ENCODE assay signal across 15 cellular contexts in the genomic region with DNA sequence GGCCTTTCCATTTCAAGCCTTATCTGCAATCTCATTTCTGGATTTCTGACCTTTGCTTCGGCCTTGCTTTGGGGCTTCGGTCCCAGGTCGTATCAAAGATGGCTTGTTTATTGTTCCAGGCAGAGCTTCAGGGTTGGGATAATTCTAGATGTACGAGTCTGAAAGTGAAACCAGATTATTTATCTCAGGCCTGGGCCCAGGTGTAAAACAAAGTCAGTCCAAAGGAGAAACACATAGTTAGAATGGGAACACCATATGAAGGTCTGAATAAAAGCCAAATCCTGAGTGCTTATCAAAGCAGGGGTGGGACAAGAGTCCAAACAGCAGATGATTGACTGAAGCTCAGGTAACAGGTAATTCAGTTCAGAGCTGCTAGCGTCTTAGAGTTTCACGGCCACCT. TPM values are rescaled to one million over a fixed set of nuclear protein-coding genes. Genes with fewer than 3 reads are reported as not detected.
DNase-seq lines count a peak whose midpoint lies in the region; ATAC-seq and TF ChIP-seq lines count a peak whose summit lies in the region.
"Had no signal": no experiment of that assay in that cellular context is flagged by ENCODE, and none has a peak within 500 bp of the region (broad histone marks: within the 10 kb centered on the region; RNA-seq: fewer than 3 reads in every experiment).

No MANE protein-coding gene starts in this region.

- peaks cover 34% of the 10 kb centered on the region for H3K36me3 Mint-ChIP-seq in activated CD4-positive, alpha-beta T cell treated with anti-CD3 and anti-CD28 coated beads, Interleukin-2, amount 10 ng/mL, durations not matched to agents 24 days and 14 days (ENCODE audit: low read depth)
- peaks cover 27% of the 10 kb centered on the region for H3K36me3 Mint-ChIP-seq in activated CD4-positive, alpha-beta T cell treated with anti-CD3 and anti-CD28 coated beads for 36 hours (ENCODE audit: low read depth)
- H3K36me3 Mint-ChIP-seq in CD4-positive, CD25-positive, alpha-beta regulatory T cell: peaks cover 38% of the 10 kb centered on the region
- peaks cover 2% of the 10 kb centered on the region for H3K36me3 Mint-ChIP-seq in T-helper 17 cell (ENCODE audit: low read depth)

- H3K4me1 Mint-ChIP-seq in activated CD4-positive, alpha-beta T cell treated with anti-CD3 and anti-CD28 coated beads, Interleukin-2, amount 10 ng/mL, durations not matched to agents 24 days and 14 days: peaks cover 34% of the 10 kb centered on the region
- H3K4me1 Mint-ChIP-seq in activated CD4-positive, alpha-beta T cell treated with anti-CD3 and anti-CD28 coated beads for 36 hours: peaks cover 22% of the 10 kb centered on the region
- H3K4me1 Mint-ChIP-seq in CD4-positive, CD25-positive, alpha-beta regulatory T cell: peaks cover 11 to 27% (median 21%) of the 10 kb centered on the region in 4 donors
- H3K4me1 Mint-ChIP-seq in T-helper 17 cell: peaks cover 17% of the 10 kb centered on the region

- no peaks in the 10 kb centered on the region for H3K27me3 Mint-ChIP-seq in activated CD4-positive, alpha-beta T cell treated with anti-CD3 and anti-CD28 coated beads, Interleukin-2, amount 10 ng/mL, durations not matched to agents 24 days and 14 days
- no peaks in the 10 kb centered on the region for H3K27me3 Mint-ChIP-seq in activated CD4-positive, alpha-beta T cell treated with anti-CD3 and anti-CD28 coated beads for 36 hours
- no peaks in the 10 kb centered on the region for H3K27me3 Mint-ChIP-seq in CD4-positive, CD25-positive, alpha-beta regulatory T cell
- no peaks in the 10 kb centered on the region for H3K27me3 Mint-ChIP-seq in T-helper 17 cell

- no peak overlapping the region for H3K4me3 Mint-ChIP-seq in activated CD4-positive, alpha-beta T cell treated with anti-CD3 and anti-CD28 coated beads, Interleukin-2, amount 10 ng/mL, durations not matched to agents 24 days and 14 days
- H3K4me3 Mint-ChIP-seq in activated CD4-positive, alpha-beta T cell treated with anti-CD3 and anti-CD28 coated beads for 36 hours: no peak overlapping the region
- H3K4me3 Mint-ChIP-seq in CD4-positive, CD25-positive, alpha-beta regulatory T cell: peak overlapping the region in 1 of 4 donors; percentile 49
- H3K4me3 Mint-ChIP-seq in T-helper 17 cell: no peak overlapping the region

- peaks cover 22% of the 10 kb centered on the region for H3K4me1 ChIP-seq in CD4-positive, CD25-positive, alpha-beta regulatory T cell (ENCODE audit: control insufficient read depth, insufficient read depth, low read length, poor library complexity, severe bottlenecking)
- H3K4me1 ChIP-seq in body of pancreas: peaks cover 7% of the 10 kb centered on the region
- peaks cover 3 to 8% of the 10 kb centered on the region in 2 donors for H3K4me1 ChIP-seq in mucosa of rectum (ENCODE audit: control insufficient read depth in 2 of 2, insufficient read depth in 2 of 2, low read length in 2 of 2)
- H3K4me1 ChIP-seq: HAP-1 had no signal

- no peak for TF ChIP-seq POLR2A in body of pancreas (IDR thresholded peaks at IDR 0.05)

- no peak for ATAC-seq in activated CD4-positive, alpha-beta T cell treated with anti-CD3 and anti-CD28 coated beads for 36 hours
- no peak for ATAC-seq in CD4-positive, CD25-positive, alpha-beta regulatory T cell (ENCODE audit: low read depth in 2 of 2)
- peak; percentile 78 for ATAC-seq in body of pancreas
- no peak for ATAC-seq in T-helper 17 cell
- no peak for ATAC-seq in HG03039 (IDR thresholded peaks at IDR 0.05; ENCODE audit: unreplicated experiment)
- ATAC-seq in HG03175 (IDR thresholded peaks at IDR 0.05; ENCODE audit: unreplicated experiment): no peak

- 40 to 50% methylated on average over 6 of the region's 6 CpGs for WGBS in body of pancreas, 2 donors

- no peak overlapping the region for H3K27ac ChIP-seq in CD4-positive, CD25-positive, alpha-beta regulatory T cell (ENCODE audit: insufficient read depth, low read length, poor library complexity, severe bottlenecking)
- H3K27ac ChIP-seq in body of pancreas (peak overlapping the region in 3 of 4 donors; percentile 57 to 63 (median 61)), mucosa of rectum (ENCODE audit: low read depth in 2 of 2, low read length in 2 of 2) (peak overlapping the region; percentile 62 to 76)
- H3K27ac ChIP-seq: BLaER1 had no signal

- no peak overlapping the region for H3K4me3 ChIP-seq in CD4-positive, CD25-positive, alpha-beta regulatory T cell (ENCODE audit: low read depth, low read length)
- H3K4me3 ChIP-seq in body of pancreas (no peak overlapping the region), mucosa of rectum (ENCODE audit: low read length in 2 of 2) (peak overlapping the region; percentile 22 to 45)
- H3K4me3 ChIP-seq: BLaER1, HAP-1 had no signal

- no peaks in the 10 kb centered on the region for H3K9me3 ChIP-seq in CD4-positive, CD25-positive, alpha-beta regulatory T cell (ENCODE audit: control insufficient read depth in 2 of 2, low read length in 2 of 2)
- H3K9me3 ChIP-seq in body of pancreas: no peaks in the 10 kb centered on the region
- no peaks in the 10 kb centered on the region for H3K9me3 ChIP-seq in mucosa of rectum (ENCODE audit: control insufficient read depth in 2 of 2, low read length in 2 of 2)
- no peaks in the 10 kb centered on the region for H3K9me3 ChIP-seq in T-helper 17 cell (ENCODE audit: control insufficient read depth, low read length, poor library complexity, severe bottlenecking)
- H3K9me3 ChIP-seq: BLaER1, HAP-1 had no signal

- DNase-seq in activated CD4-positive, alpha-beta T cell treated with anti-CD3 and anti-CD28 coated beads, Interleukin-2, amount 10 ng/mL, durations not matched to agents 24 days and 14 days: no peak
- no peak for DNase-seq in activated CD4-positive, alpha-beta T cell treated with anti-CD3 and anti-CD28 coated beads for 36 hours
- DNase-seq in CD4-positive, CD25-positive, alpha-beta regulatory T cell: no peak
- DNase-seq in body of pancreas (peak in 2 of 4 donors; percentile 38 to 42), T-helper 17 cell (no peak)
- DNase-seq: DND-41, IMR-90, NCI-H1417, NCI-H1930, NCI-H526 treated with DMSO at 0.1 percent for 48 hours had no signal

- POLR2A ChIA-PET in activated CD4-positive, alpha-beta T cell treated with anti-CD3 and anti-CD28 coated beads for 36 hours (lab: Charles Lee): no interaction called here

- H3K9me3 Mint-ChIP-seq in activated CD4-positive, alpha-beta T cell treated with anti-CD3 and anti-CD28 coated beads, Interleukin-2, amount 10 ng/mL, durations not matched to agents 24 days and 14 days: peaks cover 6% of the 10 kb centered on the region
- no peaks in the 10 kb centered on the region for H3K9me3 Mint-ChIP-seq in activated CD4-positive, alpha-beta T cell treated with anti-CD3 and anti-CD28 coated beads for 36 hours (ENCODE audit: low read depth)
- H3K9me3 Mint-ChIP-seq in CD4-positive, CD25-positive, alpha-beta regulatory T cell: no peaks in the 10 kb centered on the region

- peak overlapping the region; percentile 0 to 46 for H3K9ac ChIP-seq in mucosa of rectum (ENCODE audit: low read depth in 1 of 2, low read length in 2 of 2)
- H3K9ac ChIP-seq: BLaER1 had no signal

- no peaks in the 10 kb centered on the region for H3K36me3 ChIP-seq in CD4-positive, CD25-positive, alpha-beta regulatory T cell (ENCODE audit: control insufficient read depth, insufficient read depth, low read length)
- H3K36me3 ChIP-seq in body of pancreas (replicated peaks in 1 of 2; ENCODE audit: insufficient read depth in 1 of 2, low read depth in 2 of 2) (no peaks in the 10 kb centered on the region), mucosa of rectum (ENCODE audit: control insufficient read depth in 2 of 2, insufficient read depth in 2 of 2, low read length in 2 of 2) (peaks cover 6 to 15% of the 10 kb centered on the region in 2 donors)

- CTCF ChIA-PET in activated CD4-positive, alpha-beta T cell treated with anti-CD3 and anti-CD28 coated beads for 36 hours (lab: Charles Lee): interaction anchor here (0.6 to 1.0 kb wide), 2 partner anchors 55 to 64 kb away, joined by 3 read pairs; no protein-coding TSS in a partner anchor

- intact Hi-C loops in activated CD4-positive, alpha-beta T cell treated with anti-CD3 and anti-CD28 coated beads, Interleukin-2, amount 10 ng/mL, durations not matched to agents 24 days and 14 days (cut with micrococcal nuclease): loop anchor here (5.0 kb wide), 1 partner anchor 41 kb away; no protein-coding TSS in a partner anchor
- intact Hi-C loops in activated CD4-positive, alpha-beta T cell treated with anti-CD3 and anti-CD28 coated beads for 36 hours (cut with DNase I, micrococcal nuclease): no loop called here
- intact Hi-C loops in body of pancreas (cut with DNase I): no loop called here

- peak overlapping the region; percentile 8 for H3K27ac Mint-ChIP-seq in activated CD4-positive, alpha-beta T cell treated with anti-CD3 and anti-CD28 coated beads, Interleukin-2, amount 10 ng/mL, durations not matched to agents 24 days and 14 days
- no peak overlapping the region for H3K27ac Mint-ChIP-seq in activated CD4-positive, alpha-beta T cell treated with anti-CD3 and anti-CD28 coated beads for 36 hours
- peak overlapping the region in 2 of 3 donors; percentile 7 to 51 for H3K27ac Mint-ChIP-seq in CD4-positive, CD25-positive, alpha-beta regulatory T cell
- H3K27ac Mint-ChIP-seq in T-helper 17 cell: no peak overlapping the region

- no peak for TF ChIP-seq CTCF in body of pancreas (IDR thresholded peaks at IDR 0.05)

- no peaks in the 10 kb centered on the region for H3K27me3 ChIP-seq in CD4-positive, CD25-positive, alpha-beta regulatory T cell (ENCODE audit: control insufficient read depth, insufficient read depth, low read length)
- H3K27me3 ChIP-seq in body of pancreas (no peaks in the 10 kb centered on the region), mucosa of rectum (ENCODE audit: control insufficient read depth in 2 of 2, insufficient read depth in 2 of 2, low read length in 2 of 2) (no peaks in the 10 kb centered on the region)
- H3K27me3 ChIP-seq: BLaER1 had no signal

RNA-seq across cellular contexts. Expression of a gene that starts 17.1 kb away (rescaled TPM):
- total RNA-seq in activated CD4-positive, alpha-beta T cell treated with anti-CD3 and anti-CD28 coated beads, Interleukin-2, amount 10 ng/mL, durations not matched to agents 24 days and 14 days: 14.7 and 17.6 TPM in 2 replicates
- 10 to 100 TPM; 20.4 to 24.3 TPM for total RNA-seq in activated CD4-positive, alpha-beta T cell treated with anti-CD3 and anti-CD28 coated beads for 36 hours
- 10.1 TPM for total RNA-seq in CD4-positive, CD25-positive, alpha-beta regulatory T cell
- 10 to 100 TPM; 11.4 to 20.1 (median 17.0) TPM for polyA plus RNA-seq in CD4-positive, CD25-positive, alpha-beta regulatory T cell
- total RNA-seq in body of pancreas (10 to 100 TPM in 1 of 2 donors, 1 to 10 TPM in 1; 4.6 to 15.0 TPM), T-helper 17 cell (1 to 10 TPM; 5.9 to 9.5 TPM)

RNA-seq across cellular contexts. Expression of a gene that starts 17.4 kb away (rescaled TPM):
- total RNA-seq in activated CD4-positive, alpha-beta T cell treated with anti-CD3 and anti-CD28 coated beads, Interleukin-2, amount 10 ng/mL, durations not matched to agents 24 days and 14 days: 84.8 and 89.8 TPM in 2 replicates
- total RNA-seq in activated CD4-positive, alpha-beta T cell treated with anti-CD3 and anti-CD28 coated beads for 36 hours: 10 to 100 TPM; 44.3 to 65.7 TPM
- 26.1 TPM for total RNA-seq in CD4-positive, CD25-positive, alpha-beta regulatory T cell
- polyA plus RNA-seq in CD4-positive, CD25-positive, alpha-beta regulatory T cell: 10 to 100 TPM; 11.5 to 19.3 (median 13.0) TPM
- total RNA-seq in body of pancreas (1 to 10 TPM; 4.9 to 6.5 TPM), T-helper 17 cell (10 to 100 TPM in 1 of 2 donors, 1 to 10 TPM in 1; 8.6 to 18.5 TPM)

Comparison
In these comparisons a context has a peak if more than half of its experiments do, and no peak if none do; other contexts are left out.
1. H3K27ac Mint-ChIP-seq: peak in activated CD4-positive, alpha-beta T cell treated with anti-CD3 and anti-CD28 coated beads, Interleukin-2, amount 10 ng/mL, durations not matched to agents 24 days and 14 days (single experiment) and CD4-positive, CD25-positive, alpha-beta regulatory T cell (2 of 3); none in activated CD4-positive, alpha-beta T cell treated with anti-CD3 and anti-CD28 coated beads for 36 hours (single experiment) and T-helper 17 cell (single experiment).
2. H3K4me3 ChIP-seq: peak in mucosa of rectum (2 of 2); none in CD4-positive, CD25-positive, alpha-beta regulatory T cell (single experiment) and body of pancreas (0 of 2).